Comparison of ENCODE assay signal across 29 cellular contexts in genomic region chr12:69824956-69825355, GRCh38. TPM values are rescaled to one million over a fixed set of nuclear protein-coding genes. Genes with fewer than 3 reads are reported as not detected.
"Had no signal": no experiment of that assay in that cellular context is flagged by ENCODE, and none has a peak within 500 bp of the region (broad histone marks: within the 10 kb centered on the region; RNA-seq: fewer than 3 reads in every experiment).

TSS of gene MYRFL (plus strand) at chr12:69825227. CDS start at chr12:69825518, 291 bp downstream.

- H3K4me1 ChIP-seq: foreskin keratinocyte, gastroesophageal sphincter had no signal

- H3K36me3 ChIP-seq: brain microvascular endothelial cell, esophagus muscularis mucosa, gastroesophageal sphincter, WERI-Rb-1 had no signal

- H3K9me3 ChIP-seq: esophagus muscularis mucosa, gastroesophageal sphincter had no signal

- ATAC-seq: activated CD4-positive, CD25-positive, alpha-beta regulatory T cell treated with anti-CD3 and anti-CD28 coated beads, Interleukin-2, amount 50 U/mL, for 24 hours; activated CD8-positive, alpha-beta T cell treated with anti-CD3 and anti-CD28 coated beads for 36 hours; activated T-cell treated with anti-CD3 and anti-CD28 coated beads, Interleukin-2, amount 50 U/mL, for 4 hours; activated T-helper 17 cell treated with anti-CD3 and anti-CD28 coated beads, Interleukin-2, amount 50 U/mL, for 72 hours; effector memory CD8-positive, alpha-beta T cell; foreskin keratinocyte; gastroesophageal sphincter; T-helper 17 cell had no signal

- H3K4me3 ChIP-seq: coronary artery, dorsolateral prefrontal cortex, esophagus muscularis mucosa, gastroesophageal sphincter had no signal

- H3K27ac ChIP-seq: brain microvascular endothelial cell, coronary artery, esophagus muscularis mucosa, foreskin keratinocyte, gastroesophageal sphincter, WERI-Rb-1 had no signal

- DNase-seq: activated B cell treated with CpG ODN at 0.5 μM for 24 hours; activated CD4-positive, alpha-beta T cell treated with anti-CD3 and anti-CD28 coated beads for 48 hours; activated CD4-positive, alpha-beta T cell treated with anti-CD3 and anti-CD28 coated beads, Interleukin-2, amount 50 U/mL, for 1 hour; activated CD4-positive, alpha-beta T cell treated with anti-CD3 and anti-CD28 coated beads, Interleukin-2, amount 50 U/mL, for 48 hours; activated CD8-positive, alpha-beta memory T cell treated with anti-CD3 and anti-CD28 coated beads for 24 hours; activated CD8-positive, alpha-beta T cell treated with anti-CD3 and anti-CD28 coated beads for 36 hours; activated effector memory CD4-positive, alpha-beta T cell treated with Interleukin-2 at 50 U/mL for 16 hours; activated gamma-delta T cell treated with Interleukin-2 at 50 U/mL for 16 hours; activated naive CD4-positive, alpha-beta T cell treated with anti-CD3 and anti-CD28 coated beads, Interleukin-2, amount 50 U/mL, for 16 hours; activated naive CD4-positive, alpha-beta T cell treated with Interleukin-2 at 50 U/mL for 16 hours; activated T-cell treated with anti-CD3 and anti-CD28 coated beads, Interleukin-2, amount 50 U/mL, for 4 hours; amniotic stem cell; anterior cingulate cortex; brain microvascular endothelial cell; dorsolateral prefrontal cortex; effector CD4-positive, alpha-beta T cell; effector memory CD8-positive, alpha-beta T cell; erythroblast; foreskin keratinocyte; T-helper 1 cell; T-helper 17 cell; T1000; WERI-Rb-1 had no signal

- H3K27me3 ChIP-seq: brain microvascular endothelial cell, esophagus muscularis mucosa, gastroesophageal sphincter had no signal

RNA-seq across cellular contexts. Expression of gene MYRFL, which starts in this region (rescaled TPM):
- total RNA-seq: activated B cell treated with CpG ODN at 0.5 μM for 24 hours; activated CD8-positive, alpha-beta T cell treated with anti-CD3 and anti-CD28 coated beads for 36 hours; activated T-cell treated with anti-CD3 and anti-CD28 coated beads, Interleukin-2, amount 50 U/mL, for 4 hours; esophagus muscularis mucosa; foreskin keratinocyte; gastroesophageal sphincter; glomerular endothelial cell; T-helper 17 cell had no signal
